15 cellular contexts compared by ENCODE assay signal in genomic region chr5:39494099-39494498, GRCh38.
DNase-seq lines count a peak whose midpoint lies in the region; ATAC-seq and TF ChIP-seq lines count a peak whose summit lies in the region.
"Had no signal": no experiment of that assay in that cellular context is flagged by ENCODE, and none has a peak within 500 bp of the region (broad histone marks: within the 10 kb centered on the region; RNA-seq: fewer than 3 reads in every experiment).

No MANE protein-coding gene starts in this region.

- H3K4me3 ChIP-seq in left lung: no peak overlapping the region
- H3K4me3 ChIP-seq: body of pancreas, lung, thyroid gland had no signal

- peaks cover 26% of the 10 kb centered on the region for H3K4me1 Mint-ChIP-seq in type B pancreatic cell (ENCODE audit: unreplicated experiment)

- ATAC-seq in Right ventricle myocardium superior (ENCODE audit: poor library complexity) (peak; percentile 74), left lung (peak; percentile 26), HG03108 (IDR thresholded peaks at IDR 0.05; ENCODE audit: unreplicated experiment) (no peak), HG03039 (IDR thresholded peaks at IDR 0.05; ENCODE audit: unreplicated experiment) (no peak)
- ATAC-seq: body of pancreas had no signal

- no peaks in the 10 kb centered on the region for H3K36me3 ChIP-seq in left lung
- H3K36me3 ChIP-seq: thyroid gland had no signal

- H3K4me1 ChIP-seq in left lung: no peaks in the 10 kb centered on the region
- H3K4me1 ChIP-seq: body of pancreas, thyroid gland had no signal

- no peak overlapping the region for H3K4me3 Mint-ChIP-seq in type B pancreatic cell

- H3K9me3 Mint-ChIP-seq in type B pancreatic cell: peaks cover 5% of the 10 kb centered on the region
- H3K9me3 Mint-ChIP-seq: activated T-helper 2 cell treated with anti-CD3 and anti-CD28 coated beads, Interferon-gamma antibody, Interleukin-2, Interleukin-4, amounts not matched to agents 10 μg/mL and 5 μg/mL and 100 μg/mL, durations not matched to agents 14 hours and 24 hours and 36 hours had no signal

- peak overlapping the region; percentile 7 for H3K27ac Mint-ChIP-seq in type B pancreatic cell
- H3K27ac Mint-ChIP-seq: activated T-helper 2 cell treated with anti-CD3 and anti-CD28 coated beads, Interferon-gamma antibody, Interleukin-2, Interleukin-4, amounts not matched to agents 10 μg/mL and 5 μg/mL and 100 μg/mL, durations not matched to agents 14 hours and 24 hours and 36 hours had no signal

- H3K9me3 ChIP-seq in left lung: peaks cover 5 to 21% of the 10 kb centered on the region in 2 donors
- H3K9me3 ChIP-seq: body of pancreas, thyroid gland had no signal

- TF ChIP-seq CTCF in left lung (IDR thresholded peaks at IDR 0.05): no peak
- no peak for TF ChIP-seq CTCF in type B pancreatic cell (conservative IDR thresholded peaks at IDR 0.05)

- no peaks in the 10 kb centered on the region for H3K27me3 ChIP-seq in left lung
- H3K27me3 ChIP-seq: body of pancreas, thyroid gland had no signal

- H3K27ac ChIP-seq in left lung: peak overlapping the region in 1 of 2 donors; percentile 47
- H3K27ac ChIP-seq: body of pancreas, RWPE1, thyroid gland had no signal

- DNase-seq in Right ventricle myocardium superior (no peak), cardiac septum (ENCODE audit: low spot score) (no peak), dedifferentiated amniotic fluid mesenchymal stem cell (ENCODE audit: extremely low spot score) (peak; percentile 93), left lung (no peak), type B pancreatic cell (ENCODE audit: extremely low spot score, unreplicated experiment) (no peak)
- DNase-seq in NK-92 treated with Interleukin-12 subunit alpha and Interleukin-12 subunit beta, amount 100 ng/mL, for 24 hours (lab: John Stamatoyannopoulos, UW): no peak
- DNase-seq: body of pancreas, NCI-H526 treated with DMSO at 0.1 percent for 48 hours, T-helper 9 cell, thyroid gland had no signal

- H3K27me3 Mint-ChIP-seq in type B pancreatic cell: no peaks in the 10 kb centered on the region

- no peaks in the 10 kb centered on the region for H3K36me3 Mint-ChIP-seq in type B pancreatic cell

- intact Hi-C loops in Right ventricle myocardium superior (cut with DNase I): no loop called here
- intact Hi-C loops in cardiac septum (cut with DNase I): no loop called here
- intact Hi-C loops in left lung (cut with DNase I): no loop called here

Comparison
In these comparisons a context has a peak if more than half of its experiments do, and no peak if none do; other contexts are left out.
1. ATAC-seq: peak in Right ventricle myocardium superior (single experiment) and left lung (single experiment); none in HG03108 (single experiment) and HG03039 (single experiment).